8 cellular contexts compared by ENCODE assay signal in the genomic region with DNA sequence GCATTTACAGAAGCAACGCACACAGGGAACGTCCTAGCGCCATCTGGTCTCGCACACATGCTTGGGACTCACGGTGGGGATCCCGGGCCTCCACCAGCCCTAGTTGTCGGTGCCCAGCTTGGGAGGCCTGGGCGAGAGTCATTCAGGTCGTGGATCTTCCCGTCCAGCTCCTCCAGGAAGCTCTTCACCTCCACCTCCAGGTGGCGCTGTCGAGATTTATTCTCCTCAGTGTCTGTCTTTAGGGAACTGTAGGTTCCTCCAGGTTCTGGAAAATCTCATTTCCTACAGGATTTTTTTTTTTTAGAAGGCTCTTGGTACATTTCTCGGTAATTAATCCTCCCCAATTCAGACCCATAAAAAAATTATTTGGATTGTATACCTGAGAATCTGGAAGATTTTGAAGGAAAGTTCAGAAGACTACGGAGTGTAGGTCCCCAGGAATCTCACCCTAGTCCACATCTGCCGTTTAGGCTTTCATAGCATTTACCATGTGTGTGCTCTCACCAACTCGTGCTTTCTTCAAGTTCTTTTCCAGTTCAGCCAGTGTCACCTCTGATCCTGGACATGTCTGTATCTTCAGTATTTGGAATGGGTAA.
DNase-seq lines count a peak whose midpoint lies in the region; ATAC-seq, FAIRE-seq and TF ChIP-seq lines count a peak whose summit lies in the region.

No MANE protein-coding gene starts in this region.

- no peak for FAIRE-seq in kidney (lab: Jason Lieb, UNC)

- no peak for TF ChIP-seq EP300 in suprapubic skin (IDR thresholded peaks at IDR 0.05)

- no peak overlapping the region for H3K4me3 ChIP-seq in GM12864 (ENCODE audit: low read depth, low read length)
- H3K4me3 ChIP-seq in kidney (ENCODE audit: low read length in 2 of 2), result no peak overlapping the region
- no peak overlapping the region for H3K4me3 ChIP-seq in suprapubic skin

- H3K36me3 ChIP-seq in kidney (ENCODE audit: control insufficient read depth in 1 of 2, insufficient read depth in 2 of 2, low read length in 2 of 2), result no peaks in the 10 kb centered on the region
- no peaks in the 10 kb centered on the region for H3K36me3 ChIP-seq in suprapubic skin

- H3K4me1 ChIP-seq in kidney (ENCODE audit: control insufficient read depth in 1 of 2, insufficient read depth in 1 of 2, low read depth in 1 of 2, low read length in 2 of 2) (no peaks in the 10 kb centered on the region), suprapubic skin (no peaks in the 10 kb centered on the region)

- no peak for ATAC-seq in HG03439 (IDR thresholded peaks at IDR 0.05; ENCODE audit: unreplicated experiment)
- no peak for ATAC-seq in GM21367 (IDR thresholded peaks at IDR 0.05; ENCODE audit: unreplicated experiment)

- intact Hi-C loops in kidney (cut with DNase I), result no loop called here

- H3K27ac ChIP-seq in kidney (ENCODE audit: low read depth in 2 of 2, low read length in 2 of 2) (no peak overlapping the region), suprapubic skin (no peak overlapping the region)

- H3K9ac ChIP-seq in kidney (ENCODE audit: low read length in 2 of 2), result no peak overlapping the region

- DNase-seq in GM12864 (ENCODE audit: low read depth), result no peak
- peak; percentile 28 to 47 for DNase-seq in NCI-H1930 (lab: John Stamatoyannopoulos, UW)
- DNase-seq in activated CD8-positive, alpha-beta memory T cell treated with anti-CD3 and anti-CD28 coated beads for 48 hours (ENCODE audit: low read depth in 2 of 3, low spot score in 2 of 3), result peak in 2 of 3 experiments; percentile 42 to 58
- DNase-seq in kidney, result no peak
- DNase-seq in stimulated activated CD8-positive, alpha-beta memory T cell treated with anti-CD3 and anti-CD28 coated beads, Interleukin-7, amount 100 ng/mL, for 1 hour (ENCODE audit: low read depth in 2 of 2), result peak; percentile 43 to 51
- no peak for DNase-seq in suprapubic skin (ENCODE audit: low spot score in 2 of 2)

- peak; percentile 51 for TF ChIP-seq CTCF in GM12864 (IDR thresholded peaks at IDR 0.05; ENCODE audit: low read depth, low read length, missing control alignments)
- peak; percentile 30 for TF ChIP-seq CTCF in kidney (IDR thresholded peaks at IDR 0.05; ENCODE audit: borderline replicate concordance, extremely low read depth, insufficient read depth)
- TF ChIP-seq CTCF in suprapubic skin (IDR thresholded peaks at IDR 0.05), result peak in 1 of 2 donors; percentile 24

- TF ChIP-seq POLR2A in suprapubic skin (IDR thresholded peaks at IDR 0.05), result no peak

- H3K9me3 ChIP-seq in kidney (ENCODE audit: control insufficient read depth in 1 of 2, low read length in 2 of 2) (no peaks in the 10 kb centered on the region), suprapubic skin (no peaks in the 10 kb centered on the region)

- no peaks in the 10 kb centered on the region for H3K27me3 ChIP-seq in suprapubic skin

- 40% methylated on average over 16 of the region's 16 CpGs for WGBS in suprapubic skin

Comparison
In these comparisons a context has a peak if more than half of its experiments do, and no peak if none do; other contexts are left out.
1. DNase-seq: peak in NCI-H1930 (2 of 2), activated CD8-positive, alpha-beta memory T cell treated with anti-CD3 and anti-CD28 coated beads for 48 hours (2 of 3) and stimulated activated CD8-positive, alpha-beta memory T cell treated with anti-CD3 and anti-CD28 coated beads, Interleukin-7, amount 100 ng/mL, for 1 hour (2 of 2); none in GM12864 (single experiment), kidney (single experiment) and suprapubic skin (0 of 2).